12 cellular contexts compared by ENCODE assay signal in the genomic region with DNA sequence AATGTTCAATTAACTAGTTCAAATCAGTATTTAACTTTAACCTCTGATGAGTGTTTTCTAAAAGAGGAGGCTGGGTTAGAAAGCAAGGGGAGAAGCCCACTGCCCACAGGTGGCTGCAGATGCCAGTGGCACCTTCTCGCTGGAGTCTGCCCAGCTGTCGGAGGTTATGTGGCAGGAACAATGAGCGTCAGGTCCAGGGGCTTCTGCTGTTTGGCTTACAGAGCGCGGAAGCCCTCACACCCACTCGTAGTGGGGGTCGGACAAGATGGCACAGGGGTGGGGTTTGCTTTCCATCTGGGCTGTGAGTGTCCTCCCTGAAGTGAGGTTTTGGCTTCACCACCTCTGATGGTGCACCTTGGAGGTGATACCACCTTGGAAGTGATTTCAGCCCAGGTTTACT. TPM values are rescaled to one million over a fixed set of nuclear protein-coding genes. Genes with fewer than 3 reads are reported as not detected.
DNase-seq lines count a peak whose midpoint lies in the region; ATAC-seq and TF ChIP-seq lines count a peak whose summit lies in the region.
"Had no signal": no experiment of that assay in that cellular context is flagged by ENCODE, and none has a peak within 500 bp of the region (broad histone marks: within the 10 kb centered on the region; RNA-seq: fewer than 3 reads in every experiment).

No MANE protein-coding gene starts in this region.

- H3K36me3 ChIP-seq in left ventricle myocardium inferior: peaks cover under 1% of the 10 kb centered on the region
- H3K36me3 ChIP-seq in mammary epithelial cell (ENCODE audit: insufficient read depth, low read length): no peaks in the 10 kb centered on the region
- H3K36me3 ChIP-seq in upper lobe of right lung: no peaks in the 10 kb centered on the region
- H3K36me3 ChIP-seq: HAP-1 had no signal

- H3K9ac ChIP-seq in mammary epithelial cell (ENCODE audit: insufficient read depth, low read length): no peak overlapping the region

- peaks cover 25 to 56% (median 42%) of the 10 kb centered on the region in 4 donors for H3K4me1 Mint-ChIP-seq in naive thymus-derived CD8-positive, alpha-beta T cell

- no peak for ATAC-seq in naive thymus-derived CD8-positive, alpha-beta T cell
- no peak for ATAC-seq in upper lobe of right lung
- ATAC-seq in SK-N-SH treated with all-trans-retinoic acid at 6 μM for 48 hours: no peak

- no peak overlapping the region for H2AFZ ChIP-seq in mammary epithelial cell (ENCODE audit: low read depth, low read length)

- H3K4me2 ChIP-seq in mammary epithelial cell (ENCODE audit: insufficient read depth, low read depth, low read length): no peak overlapping the region

- no peaks in the 10 kb centered on the region for H4K20me1 ChIP-seq in mammary epithelial cell (ENCODE audit: insufficient read depth, low read length)

- CTCF ChIA-PET in mammary epithelial cell (lab: Charles Lee; ENCODE audit: low non-redundant PET): no interaction called here

- 95% methylated on average over 7 of the region's 7 CpGs for WGBS in mammary epithelial cell (ENCODE audit: low coverage, missing lambda C conversion rate)

- peak overlapping the region in 9 of 10 donors; percentile 29 to 97 (median 90) for H3K27ac Mint-ChIP-seq in naive thymus-derived CD8-positive, alpha-beta T cell

- intact Hi-C loops in left ventricle myocardium inferior (cut with micrococcal nuclease) (no loop called here), cardiac septum (cut with DNase I) (loop anchor here (5.0 kb wide), 1 partner anchor 83 kb away; no protein-coding TSS in a partner anchor), mammary epithelial cell (cut with micrococcal nuclease) (no loop called here), upper lobe of right lung (cut with DNase I) (no loop called here)

- no peaks in the 10 kb centered on the region for H3K36me3 Mint-ChIP-seq in naive thymus-derived CD8-positive, alpha-beta T cell

- H3K27me3 Mint-ChIP-seq in naive thymus-derived CD8-positive, alpha-beta T cell: no peaks in the 10 kb centered on the region

- H3K27me3 ChIP-seq in left ventricle myocardium inferior (ENCODE audit: low read depth) (no peaks in the 10 kb centered on the region), mammary epithelial cell (ENCODE audit: insufficient read depth, low read length) (no peaks in the 10 kb centered on the region), upper lobe of right lung (no peaks in the 10 kb centered on the region)

- H3K4me3 ChIP-seq in left ventricle myocardium inferior (peak overlapping the region; percentile 62), mammary epithelial cell (replicated peaks in 1 of 3; ENCODE audit: insufficient read depth in 1 of 3, low read depth in 2 of 3, low read length in 3 of 3) (no peak overlapping the region), upper lobe of right lung (no peak overlapping the region)

- dilution Hi-C loops in mammary epithelial cell (cut with HindIII; ENCODE audit: low sequenced_read_pairs): no loop called here

- no peaks in the 10 kb centered on the region for H3K9me3 Mint-ChIP-seq in naive thymus-derived CD8-positive, alpha-beta T cell

- peak overlapping the region; percentile 81 to 96 (median 86) for H3K4me3 Mint-ChIP-seq in naive thymus-derived CD8-positive, alpha-beta T cell

- DNase-seq in left ventricle myocardium inferior: no peak
- no peak for DNase-seq in cardiac septum (ENCODE audit: low spot score)
- DNase-seq in mammary epithelial cell: no peak
- no peak for DNase-seq in naive thymus-derived CD8-positive, alpha-beta T cell
- no peak for DNase-seq in upper lobe of right lung
- DNase-seq in COLO668 (lab: John Stamatoyannopoulos, UW; ENCODE audit: unreplicated experiment): no peak
- no peak for DNase-seq in NCI-H187 treated with DMSO at 0.1 percent for 48 hours (lab: John Stamatoyannopoulos, UW)
- DNase-seq: NCI-H1694 treated with DMSO at 0.1 percent for 48 hours; SIG-M5; stimulated activated CD4-positive, alpha-beta T cell treated with anti-CD3 and anti-CD28 coated beads, Interleukin-2, amount 100 ng/mL, for 48 hours had no signal

- BruUV-seq in mammary epithelial cell (replicated peaks; lab: Mats Ljungman, UMichigan): no TSS peak

- no peaks in the 10 kb centered on the region for H3K9me3 ChIP-seq in left ventricle myocardium inferior (replicated peaks)
- H3K9me3 ChIP-seq in mammary epithelial cell (replicated peaks; ENCODE audit: insufficient read depth, low read length): no peaks in the 10 kb centered on the region
- H3K9me3 ChIP-seq in upper lobe of right lung: no peaks in the 10 kb centered on the region
- H3K9me3 ChIP-seq: HAP-1 had no signal

- H3K27ac ChIP-seq in left ventricle myocardium inferior (replicated peaks) (peak overlapping the region; percentile 97), mammary epithelial cell (ENCODE audit: insufficient read depth, low read depth, low read length) (peak overlapping the region; percentile 80), upper lobe of right lung (peak overlapping the region; percentile 92)

- peaks cover 50% of the 10 kb centered on the region for H3K79me2 ChIP-seq in mammary epithelial cell (ENCODE audit: insufficient read depth, low read length)

- POLR2A ChIA-PET in naive thymus-derived CD8-positive, alpha-beta T cell (lab: Charles Lee): no interaction called here

- peaks cover 82% of the 10 kb centered on the region for H3K4me1 ChIP-seq in left ventricle myocardium inferior
- H3K4me1 ChIP-seq in mammary epithelial cell (ENCODE audit: insufficient read depth, low read length): peaks cover 7% of the 10 kb centered on the region
- peaks cover 8% of the 10 kb centered on the region for H3K4me1 ChIP-seq in upper lobe of right lung

- in situ Hi-C loops in mammary epithelial cell (cut with MboI; ENCODE audit: low sequenced_read_pairs in 2 of 2): no loop called here

- no peak for TF ChIP-seq CTCF in left ventricle myocardium inferior (IDR thresholded peaks at IDR 0.05; ENCODE audit: borderline replicate concordance)
- no peak for TF ChIP-seq CTCF in mammary epithelial cell (conservative IDR thresholded peaks at IDR 0.05 in 1 of 2, IDR thresholded peaks at IDR 0.05 in 1 of 2; ENCODE audit: extremely low read depth in 1 of 2, insufficient read depth in 1 of 2, low read depth in 1 of 2, low read length in 2 of 2)
- no peak for TF ChIP-seq CTCF in upper lobe of right lung (IDR thresholded peaks at IDR 0.05)

TF ChIP-seq in SK-N-SH treated with all-trans-retinoic acid at 6 μM for 48 hours, 23 proteins besides CTCF, POLR2A, EP300 and RAD21:
- TF ChIP-seq ZC3H10 (CRISPR knock-in tag; IDR thresholded peaks at IDR 0.05) (no peak), ZFP30 (CRISPR knock-in tag; IDR thresholded peaks at IDR 0.05) (no peak), RARB (CRISPR knock-in tag; IDR thresholded peaks at IDR 0.05) (no peak), TOX (CRISPR knock-in tag; IDR thresholded peaks at IDR 0.05; ENCODE audit: borderline replicate concordance) (no peak), PPARA (CRISPR knock-in tag; IDR thresholded peaks at IDR 0.05; ENCODE audit: borderline replicate concordance) (no peak)
- TF ChIP-seq, protein P1, sequence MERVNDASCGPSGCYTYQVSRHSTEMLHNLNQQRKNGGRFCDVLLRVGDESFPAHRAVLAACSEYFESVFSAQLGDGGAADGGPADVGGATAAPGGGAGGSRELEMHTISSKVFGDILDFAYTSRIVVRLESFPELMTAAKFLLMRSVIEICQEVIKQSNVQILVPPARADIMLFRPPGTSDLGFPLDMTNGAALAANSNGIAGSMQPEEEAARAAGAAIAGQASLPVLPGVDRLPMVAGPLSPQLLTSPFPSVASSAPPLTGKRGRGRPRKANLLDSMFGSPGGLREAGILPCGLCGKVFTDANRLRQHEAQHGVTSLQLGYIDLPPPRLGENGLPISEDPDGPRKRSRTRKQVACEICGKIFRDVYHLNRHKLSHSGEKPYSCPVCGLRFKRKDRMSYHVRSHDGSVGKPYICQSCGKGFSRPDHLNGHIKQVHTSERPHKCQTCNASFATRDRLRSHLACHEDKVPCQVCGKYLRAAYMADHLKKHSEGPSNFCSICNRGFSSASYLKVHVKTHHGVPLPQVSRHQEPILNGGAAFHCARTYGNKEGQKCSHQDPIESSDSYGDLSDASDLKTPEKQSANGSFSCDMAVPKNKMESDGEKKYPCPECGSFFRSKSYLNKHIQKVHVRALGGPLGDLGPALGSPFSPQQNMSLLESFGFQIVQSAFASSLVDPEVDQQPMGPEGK (CRISPR knock-in tag; IDR thresholded peaks at IDR 0.05; ENCODE audit: borderline replicate concordance): no peak

RNA-seq across cellular contexts. Expression of a gene that starts 8.5 kb away (rescaled TPM):
- total RNA-seq in left ventricle myocardium inferior: 31.1 TPM
- 24.8 TPM for total RNA-seq in cardiac septum
- total RNA-seq in mammary epithelial cell: 10 to 100 TPM in 1 of 2 donors, 1 to 10 TPM in 1; 5.0 to 18.4 TPM
- polyA plus RNA-seq in mammary epithelial cell: 10.5 TPM
- polyA minus RNA-seq in mammary epithelial cell: 2.3 TPM
- total RNA-seq in naive thymus-derived CD8-positive, alpha-beta T cell: 10 to 100 TPM; 16.3 to 19.0 TPM
- 10 to 100 TPM; 14.1 to 22.1 (median 19.8) TPM for polyA plus RNA-seq in naive thymus-derived CD8-positive, alpha-beta T cell
- total RNA-seq in upper lobe of right lung: 17.9 TPM

RNA-seq across cellular contexts. Expression of a gene that starts 35.5 kb away (rescaled TPM):
- total RNA-seq in left ventricle myocardium inferior (41.1 TPM), cardiac septum (45.6 TPM), mammary epithelial cell (100 to 1,000 TPM in 1 of 2 donors, 10 to 100 TPM in 1; 78.9 to 101 TPM), upper lobe of right lung (63.1 TPM)
- 60.5 TPM for polyA plus RNA-seq in mammary epithelial cell
- 84.7 TPM for polyA minus RNA-seq in mammary epithelial cell
- total RNA-seq in naive thymus-derived CD8-positive, alpha-beta T cell: 100 to 1,000 TPM; 101 to 105 TPM
- polyA plus RNA-seq in naive thymus-derived CD8-positive, alpha-beta T cell: 10 to 100 TPM; 58.6 to 93.3 (median 79.8) TPM
